12 cellular contexts compared by ENCODE assay signal in the genomic region with DNA sequence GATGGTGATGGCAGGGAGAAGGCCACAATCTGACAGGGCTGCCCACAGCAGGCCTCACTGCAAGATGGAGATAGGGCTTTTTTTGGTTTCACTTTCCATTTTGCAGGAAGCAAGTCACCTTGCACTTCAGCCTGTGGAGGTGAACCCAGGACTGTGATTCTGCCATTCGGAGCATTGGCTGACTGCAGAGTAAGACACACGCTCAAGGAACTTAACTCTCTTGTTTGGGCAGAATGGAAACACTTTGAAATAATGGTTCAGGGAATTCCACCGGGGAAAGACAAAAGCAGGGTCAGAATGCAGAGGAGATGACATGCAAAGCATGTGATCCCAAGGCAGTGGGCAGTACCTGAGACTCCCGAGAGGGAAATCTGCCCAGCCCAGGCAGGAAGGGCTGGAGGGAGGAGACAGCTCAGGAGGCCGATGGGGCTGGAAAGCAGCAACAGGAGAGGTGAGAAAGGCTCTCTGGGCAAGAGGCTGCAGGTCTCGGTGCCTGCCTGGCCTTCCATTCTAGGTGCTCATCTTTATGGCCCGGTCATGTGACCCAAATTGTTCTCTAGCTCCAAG. TPM values are rescaled to one million over a fixed set of nuclear protein-coding genes. Genes with fewer than 3 reads are reported as not detected.
DNase-seq lines count a peak whose midpoint lies in the region; ATAC-seq and TF ChIP-seq lines count a peak whose summit lies in the region.
"Had no signal": no experiment of that assay in that cellular context is flagged by ENCODE, and none has a peak within 500 bp of the region (broad histone marks: within the 10 kb centered on the region; RNA-seq: fewer than 3 reads in every experiment).

No MANE protein-coding gene starts in this region.

- H3K27me3 Mint-ChIP-seq in activated naive CD4-positive, alpha-beta T cell treated with anti-CD3 and anti-CD28 coated beads, Interleukin-2, amount 10 ng/mL, durations not matched to agents 7 days and 5 days, result peaks cover 17% of the 10 kb centered on the region
- peaks cover 55% of the 10 kb centered on the region for H3K27me3 Mint-ChIP-seq in type B pancreatic cell

- peak overlapping the region in 1 of 2 experiments; percentile 31; a peak in 2 of 4 replicates for H3K4me3 ChIP-seq in Panc1 (ENCODE audit: low read depth in 2 of 2, low read length in 2 of 2)
- H3K4me3 ChIP-seq in fibroblast of villous mesenchyme (ENCODE audit: low read depth, low read length), result no peak overlapping the region
- H3K4me3 ChIP-seq in WERI-Rb-1 (ENCODE audit: low read depth, low read length), result no peak overlapping the region
- H3K4me3 ChIP-seq: ascending aorta had no signal

- no peaks in the 10 kb centered on the region for H3K4me1 ChIP-seq in Panc1 (ENCODE audit: control insufficient read depth, insufficient read depth, low read length)
- H3K4me1 ChIP-seq: ascending aorta had no signal

- H3K36me3 Mint-ChIP-seq in activated naive CD4-positive, alpha-beta T cell treated with anti-CD3 and anti-CD28 coated beads, Interleukin-2, amount 10 ng/mL, durations not matched to agents 7 days and 5 days, result peaks cover 9% of the 10 kb centered on the region
- H3K36me3 Mint-ChIP-seq in type B pancreatic cell, result peaks cover 12% of the 10 kb centered on the region

- no peak overlapping the region for H3K4me3 Mint-ChIP-seq in activated naive CD4-positive, alpha-beta T cell treated with anti-CD3 and anti-CD28 coated beads, Interleukin-2, amount 10 ng/mL, durations not matched to agents 7 days and 5 days
- H3K4me3 Mint-ChIP-seq in type B pancreatic cell, result peak overlapping the region; percentile 8
- H3K4me3 Mint-ChIP-seq: stimulated activated naive CD8-positive, alpha-beta T cell treated with anti-CD3 and anti-CD28 coated beads, Interleukin-15, Interleukin-2, amounts not matched to agents 100 ng/mL and 50 ng/mL, for 24 hours had no signal

- TF ChIP-seq CTCF in Panc1 (IDR thresholded peaks at IDR 0.05) (no peak), fibroblast of villous mesenchyme (IDR thresholded peaks at IDR 0.05; ENCODE audit: insufficient read depth, low read depth, low read length) (no peak), type B pancreatic cell (conservative IDR thresholded peaks at IDR 0.05) (no peak), WERI-Rb-1 (IDR thresholded peaks at IDR 0.05; ENCODE audit: low read depth, low read length) (no peak)

- no peak overlapping the region for H3K27ac ChIP-seq in Panc1 (ENCODE audit: low read length)
- H3K27ac ChIP-seq in WERI-Rb-1, result no peak overlapping the region
- H3K27ac ChIP-seq: ascending aorta had no signal

- H3K36me3 ChIP-seq in Panc1 (ENCODE audit: control insufficient read depth, insufficient read depth, low read length), result no peaks in the 10 kb centered on the region
- H3K36me3 ChIP-seq in WERI-Rb-1, result no peaks in the 10 kb centered on the region
- H3K36me3 ChIP-seq: ascending aorta had no signal

- intact Hi-C loops in Panc1 (cut with micrococcal nuclease; ENCODE audit: unreplicated experiment), result no loop called here

- H3K27ac Mint-ChIP-seq in activated naive CD4-positive, alpha-beta T cell treated with anti-CD3 and anti-CD28 coated beads, Interleukin-2, amount 10 ng/mL, durations not matched to agents 7 days and 5 days, result no peak overlapping the region
- no peak overlapping the region for H3K27ac Mint-ChIP-seq in type B pancreatic cell
- H3K27ac Mint-ChIP-seq: stimulated activated naive CD8-positive, alpha-beta T cell treated with anti-CD3 and anti-CD28 coated beads, Interleukin-15, Interleukin-2, amounts not matched to agents 100 ng/mL and 50 ng/mL, for 24 hours had no signal

- CTCF ChIA-PET in activated naive CD4-positive, alpha-beta T cell treated with anti-CD3 and anti-CD28 coated beads, Interleukin-2, amount 10 ng/mL, durations not matched to agents 7 days and 5 days (lab: Charles Lee), result interaction anchor here (1.0 kb wide), 1 partner anchor 44 kb away, joined by 4 read pairs; no protein-coding TSS in a partner anchor
- CTCF ChIA-PET in Panc1 (lab: Charles Lee), result no interaction called here

- H3K9me3 ChIP-seq in Panc1 (ENCODE audit: control insufficient read depth, insufficient read depth, low read depth, low read length) (no peaks in the 10 kb centered on the region), WERI-Rb-1 (ENCODE audit: severe bottlenecking) (no peaks in the 10 kb centered on the region)
- H3K9me3 ChIP-seq: ascending aorta had no signal

- peak; percentile 32 for DNase-seq in activated naive CD4-positive, alpha-beta T cell treated with anti-CD3 and anti-CD28 coated beads, Interleukin-2, amount 10 ng/mL, durations not matched to agents 7 days and 5 days
- no peak for DNase-seq in activated naive CD4-positive, alpha-beta T cell treated with Interleukin-2 at 50 U/mL for 16 hours
- DNase-seq in Panc1 (ENCODE audit: low read depth, low spot score) (no peak), fibroblast of villous mesenchyme (ENCODE audit: low read depth) (peak; percentile 3), type B pancreatic cell (ENCODE audit: extremely low spot score, unreplicated experiment) (no peak), WERI-Rb-1 (no peak)
- DNase-seq: activated CD4-positive, CD25-positive, alpha-beta regulatory T cell treated with anti-CD3 and anti-CD28 coated beads, Interleukin-2, amount 50 U/mL, for 72 hours; NK-92 treated with Interleukin-12 subunit alpha and Interleukin-12 subunit beta, amount 100 ng/mL, for 24 hours had no signal

- no peaks in the 10 kb centered on the region for H3K27me3 ChIP-seq in Panc1 (ENCODE audit: control insufficient read depth, insufficient read depth, low read length)
- no peaks in the 10 kb centered on the region for H3K27me3 ChIP-seq in WERI-Rb-1 (ENCODE audit: insufficient read depth, low read depth, severe bottlenecking)
- H3K27me3 ChIP-seq: ascending aorta had no signal

- peak; percentile 62; the same call in 1 of the 2 replicates for ATAC-seq in Panc1
- no peak for ATAC-seq in GM19455 (IDR thresholded peaks at IDR 0.05; ENCODE audit: unreplicated experiment)
- ATAC-seq in GM21381 (IDR thresholded peaks at IDR 0.05; ENCODE audit: unreplicated experiment), result no peak

- in situ Hi-C loops in Panc1 (cut with HindIII; ENCODE audit: low pct_unique_long_range_greater_than_20kb, low sequenced_read_pairs), result no loop called here

- POLR2A ChIA-PET in Panc1 (lab: Charles Lee), result no interaction called here

- H3K9me3 Mint-ChIP-seq in activated naive CD4-positive, alpha-beta T cell treated with anti-CD3 and anti-CD28 coated beads, Interleukin-2, amount 10 ng/mL, durations not matched to agents 7 days and 5 days, result peaks cover 21% of the 10 kb centered on the region
- no peaks in the 10 kb centered on the region for H3K9me3 Mint-ChIP-seq in type B pancreatic cell
- H3K9me3 Mint-ChIP-seq: stimulated activated naive CD8-positive, alpha-beta T cell treated with anti-CD3 and anti-CD28 coated beads, Interleukin-15, Interleukin-2, amounts not matched to agents 100 ng/mL and 50 ng/mL, for 24 hours had no signal

- H3K4me1 Mint-ChIP-seq in activated naive CD4-positive, alpha-beta T cell treated with anti-CD3 and anti-CD28 coated beads, Interleukin-2, amount 10 ng/mL, durations not matched to agents 7 days and 5 days, result peaks cover 20% of the 10 kb centered on the region
- H3K4me1 Mint-ChIP-seq in type B pancreatic cell (ENCODE audit: unreplicated experiment), result no peaks in the 10 kb centered on the region

- BruUV-seq in Panc1 (replicated peaks; lab: Mats Ljungman, UMichigan), result no TSS peak

RNA-seq across cellular contexts. Expression of a gene that starts 58.7 kb away (rescaled TPM):
- total RNA-seq in Panc1 (2021; ENCODE audit: unreplicated experiment) (not detected), fibroblast of villous mesenchyme (not detected in 2 replicates), type B pancreatic cell (ENCODE audit: low replicate concordance) (0.21 and 1.3 TPM in 2 replicates)
- not detected for polyA plus RNA-seq in Panc1 (2012; ENCODE audit: insufficient read length)
- total RNA-seq: ascending aorta had no signal

Comparison
In these comparisons a context has a peak if more than half of its experiments do, and no peak if none do; other contexts are left out.
1. DNase-seq: peak in activated naive CD4-positive, alpha-beta T cell treated with anti-CD3 and anti-CD28 coated beads, Interleukin-2, amount 10 ng/mL, durations not matched to agents 7 days and 5 days (single experiment) and fibroblast of villous mesenchyme (single experiment); none in activated naive CD4-positive, alpha-beta T cell treated with Interleukin-2 at 50 U/mL for 16 hours (single experiment), Panc1 (single experiment), type B pancreatic cell (single experiment) and WERI-Rb-1 (single experiment).